Comparison of ENCODE assay signal across 8 cellular contexts in the genomic region with DNA sequence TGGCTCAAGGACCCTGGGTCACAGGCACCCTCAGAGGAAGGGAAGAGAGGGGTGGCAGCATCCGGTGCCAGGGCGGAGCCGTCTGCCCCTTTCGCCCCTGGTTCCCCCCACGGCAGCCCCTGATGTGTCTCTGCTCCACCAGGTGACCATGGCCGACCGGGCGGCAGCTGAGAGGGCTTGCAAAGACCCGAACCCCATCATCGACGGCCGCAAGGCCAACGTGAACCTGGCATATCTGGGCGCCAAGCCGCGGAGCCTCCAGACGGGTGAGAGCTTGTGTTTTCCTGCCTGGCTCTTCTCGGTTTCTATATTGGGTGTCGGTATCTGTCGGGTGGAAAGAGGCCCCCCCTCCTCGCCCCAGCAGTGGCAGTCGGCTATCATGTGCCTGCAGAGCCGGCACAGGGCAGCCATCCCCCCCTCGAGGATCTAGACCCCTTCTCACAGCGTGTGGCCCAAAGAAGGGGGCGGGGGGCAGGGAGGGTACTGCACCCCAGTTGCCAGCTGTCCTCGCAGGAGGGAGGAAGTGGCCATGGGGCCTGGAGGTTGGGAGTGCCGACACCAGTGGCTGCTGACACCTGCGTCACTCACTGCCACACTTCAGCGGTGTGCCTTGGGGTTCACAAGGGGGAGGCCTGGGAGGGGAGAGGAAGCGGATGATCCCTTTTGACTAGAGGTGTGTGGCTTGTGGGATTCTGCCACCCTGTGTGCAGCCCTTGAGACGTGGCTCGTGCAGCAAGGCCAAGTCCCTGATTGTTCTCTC. TPM values are rescaled to one million over a fixed set of nuclear protein-coding genes. Genes with fewer than 3 reads are reported as not detected.
DNase-seq lines count a peak whose midpoint lies in the region; TF ChIP-seq lines count a peak whose summit lies in the region.

No MANE protein-coding gene starts in this region.

- H3K36me3 Mint-ChIP-seq in neural progenitor cell: peaks cover 7% of the 10 kb centered on the region

- H3F3A ChIP-seq in DOHH2 (ENCODE audit: control insufficient read depth, insufficient read depth) (peaks cover 67% of the 10 kb centered on the region), neural progenitor cell (ENCODE audit: low read depth) (peaks cover 52% of the 10 kb centered on the region)

- peak overlapping the region; percentile 87 for H3K4me3 Mint-ChIP-seq in neural progenitor cell

- peak; percentile 93 for DNase-seq in Jurkat, Clone E6-1 (ENCODE audit: low read depth, low spot score)
- DNase-seq in activated CD8-positive, alpha-beta memory T cell treated with anti-CD3 and anti-CD28 coated beads for 24 hours: peak; percentile 86
- DNase-seq in epithelial cell of esophagus (ENCODE audit: low read depth): peak; percentile 29
- DNase-seq in neural progenitor cell (ENCODE audit: low spot score): no peak
- DNase-seq in thyroid gland: peak; percentile 20 to 34
- no peak for DNase-seq in NCI-H146 treated with DMSO at 0.1 percent for 48 hours (lab: John Stamatoyannopoulos, UW; ENCODE audit: unreplicated experiment)
- no peak for DNase-seq in NCI-H2196 (lab: John Stamatoyannopoulos, UW; ENCODE audit: unreplicated experiment)

- H3K9me3 ChIP-seq in DOHH2 (ENCODE audit: control insufficient read depth, insufficient read depth, low read length) (no peaks in the 10 kb centered on the region), neural progenitor cell (ENCODE audit: low read depth) (no peaks in the 10 kb centered on the region), thyroid gland (no peaks in the 10 kb centered on the region)

- H3K27ac Mint-ChIP-seq in neural progenitor cell: no peak overlapping the region

- H3K27ac ChIP-seq in DOHH2 (ENCODE audit: low read depth, low read length) (peak overlapping the region; percentile 95), neural progenitor cell (no peak overlapping the region), thyroid gland (peak overlapping the region in 1 of 3 donors; percentile 53)

- H3K27me3 Mint-ChIP-seq in neural progenitor cell (ENCODE audit: insufficient read depth, low read depth): peaks cover 6% of the 10 kb centered on the region

- H3K4me1 Mint-ChIP-seq in neural progenitor cell: peaks cover 54% of the 10 kb centered on the region

- H3K4me1 ChIP-seq in DOHH2 (ENCODE audit: control insufficient read depth, low read length): peaks cover 81% of the 10 kb centered on the region
- peaks cover 33% of the 10 kb centered on the region for H3K4me1 ChIP-seq in neural progenitor cell
- peaks cover 5 to 30% of the 10 kb centered on the region in 2 donors for H3K4me1 ChIP-seq in thyroid gland

- no peaks in the 10 kb centered on the region for H3K9me3 Mint-ChIP-seq in neural progenitor cell

- no peak for TF ChIP-seq POLR2A in thyroid gland (IDR thresholded peaks at IDR 0.05)

- H3K9me2 ChIP-seq in DOHH2 (replicated peaks; ENCODE audit: control insufficient read depth, low read length): no peaks in the 10 kb centered on the region

- no peak overlapping the region for H2AFZ ChIP-seq in neural progenitor cell (replicated peaks)

- H4K20me1 ChIP-seq in DOHH2 (ENCODE audit: control insufficient read depth, insufficient read depth, low read depth, low read length) (peaks cover 23% of the 10 kb centered on the region), neural progenitor cell (ENCODE audit: low read depth) (peaks cover 53% of the 10 kb centered on the region)

- 65 to 73% methylated on average over 25 of the region's 33 CpGs for whole genome bisulfite sequencing in thyroid gland, 2 donors

- H3K9ac ChIP-seq in neural progenitor cell: no peak overlapping the region

- intact Hi-C loops in thyroid gland (cut with DNase I): no loop called here

- H3K4me2 ChIP-seq in DOHH2 (ENCODE audit: low read length) (peak overlapping the region; percentile 88), neural progenitor cell (peak overlapping the region; percentile 87)

- no peak for TF ChIP-seq CTCF in DOHH2 (IDR thresholded peaks at IDR 0.05; ENCODE audit: low read depth, low read length, poor library complexity, severe bottlenecking)
- no peak for TF ChIP-seq CTCF in epithelial cell of esophagus (IDR thresholded peaks at IDR 0.05; ENCODE audit: insufficient read depth, low read depth, low read length, missing control alignments)
- TF ChIP-seq CTCF in neural progenitor cell (IDR thresholded peaks at IDR 0.05): no peak
- no peak for TF ChIP-seq CTCF in thyroid gland (IDR thresholded peaks at IDR 0.05)

- H3K27me3 ChIP-seq in DOHH2 (ENCODE audit: control insufficient read depth, low read length) (no peaks in the 10 kb centered on the region), neural progenitor cell (peaks cover 18% of the 10 kb centered on the region), thyroid gland (no peaks in the 10 kb centered on the region)

- peaks cover 60% of the 10 kb centered on the region for H3K36me3 ChIP-seq in DOHH2 (ENCODE audit: control insufficient read depth, low read length)
- no peaks in the 10 kb centered on the region for H3K36me3 ChIP-seq in neural progenitor cell
- H3K36me3 ChIP-seq in thyroid gland: no peaks in the 10 kb centered on the region

- H3K79me2 ChIP-seq in DOHH2 (ENCODE audit: control insufficient read depth, low read length): peaks cover 62% of the 10 kb centered on the region
- peaks cover 55% of the 10 kb centered on the region for H3K79me2 ChIP-seq in neural progenitor cell (ENCODE audit: low read depth)

- H3K4me3 ChIP-seq in DOHH2 (ENCODE audit: low read length) (peak overlapping the region; percentile 95), epithelial cell of esophagus (ENCODE audit: low read length) (peak overlapping the region; percentile 41), neural progenitor cell (peak overlapping the region; percentile 75), thyroid gland (replicated peaks in 1 of 3) (peak overlapping the region in 2 of 3 donors; percentile 12 to 58)
- H3K4me3 ChIP-seq in Jurkat, Clone E6-1 (ENCODE audit: low read length): peak overlapping the region; percentile 59

RNA-seq across cellular contexts. Expression of gene RBM38, which starts 1.5 kb away (rescaled TPM):
- polyA plus RNA-seq in Jurkat, Clone E6-1 (2012; ENCODE audit: insufficient read depth, insufficient read length): 66.7 TPM
- total RNA-seq in neural progenitor cell (ENCODE audit: low replicate concordance) (26.6 and 53.4 TPM in 2 replicates), thyroid gland (10 to 100 TPM; 11.0 to 16.0 (median 12.0) TPM)

RNA-seq across cellular contexts. Expression of gene RAE1, which starts 41.6 kb away (rescaled TPM):
- polyA plus RNA-seq in Jurkat, Clone E6-1 (2012; ENCODE audit: insufficient read depth, insufficient read length): 81.1 TPM
- total RNA-seq in neural progenitor cell (ENCODE audit: low replicate concordance): 50.2 and 77.6 TPM in 2 replicates
- total RNA-seq in thyroid gland: 10 to 100 TPM; 17.5 to 26.4 (median 22.3) TPM

Comparison
In these comparisons a context has a peak if more than half of its experiments do, and no peak if none do; other contexts are left out.
1. H3K4me3 ChIP-seq: peak in every context shown above with its lines; median percentile 95 in DOHH2; 75 in neural progenitor cell; 59 in Jurkat, Clone E6-1; 41 in epithelial cell of esophagus; 35 in thyroid gland.
2. DNase-seq: peak in Jurkat, Clone E6-1 (single experiment), activated CD8-positive, alpha-beta memory T cell treated with anti-CD3 and anti-CD28 coated beads for 24 hours (single experiment), epithelial cell of esophagus (single experiment) and thyroid gland (2 of 2); none in neural progenitor cell (single experiment), NCI-H146 treated with DMSO at 0.1 percent for 48 hours (single experiment) and NCI-H2196 (single experiment).